Comparison of ENCODE assay signal across 19 cellular contexts in the genomic region with DNA sequence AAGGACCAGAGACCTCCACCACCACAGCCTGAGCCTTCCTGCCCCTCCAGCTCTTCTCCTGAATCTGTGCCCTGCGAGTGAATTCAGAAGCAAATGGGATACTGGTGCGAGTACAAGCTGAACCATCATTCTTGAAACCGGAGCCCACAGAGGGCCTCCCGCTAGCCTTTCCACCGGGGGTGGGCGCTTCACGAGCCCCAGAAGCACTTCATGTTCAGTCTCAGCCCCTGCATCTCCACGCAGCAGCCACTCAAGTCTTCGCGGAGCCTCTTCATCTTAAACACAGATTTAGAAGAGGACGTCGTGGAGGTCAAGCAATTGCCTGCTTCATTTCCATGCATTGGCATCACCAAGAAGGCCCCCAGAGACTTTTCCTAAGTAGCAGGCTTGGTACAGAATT. TPM values are rescaled to one million over a fixed set of nuclear protein-coding genes. Genes with fewer than 3 reads are reported as not detected.
"Had no signal": no experiment of that assay in that cellular context is flagged by ENCODE, and none has a peak within 500 bp of the region (broad histone marks: within the 10 kb centered on the region; RNA-seq: fewer than 3 reads in every experiment).

No MANE protein-coding gene starts in this region.

- DNase-seq: activated CD8-positive, alpha-beta memory T cell treated with anti-CD3 and anti-CD28 coated beads, Interleukin-2, amount 50 U/mL, for 48 hours; activated naive CD4-positive, alpha-beta T cell treated with anti-CD3 and anti-CD28 coated beads for 36 hours; activated T-cell treated with anti-CD3 and anti-CD28 coated beads, Interleukin-2, amount 50 U/mL, for 4 hours; anterior cingulate cortex; effector memory CD8-positive, alpha-beta T cell; hippocampal formation; psoas muscle; right cardiac atrium; small intestine; stimulated activated CD4-positive, alpha-beta T cell treated with anti-CD3 and anti-CD28 coated beads, Interleukin-2, amount 100 ng/mL, for 48 hours; stimulated activated CD8-positive, alpha-beta memory T cell treated with anti-CD3 and anti-CD28 coated beads, Interleukin-4, amount 100 ng/mL, for 48 hours; stimulated activated naive B cell treated with anti-CD40 and anti-IgM and Interleukin-4, amounts not matched to agents 10 μg/mL and 1 μg/mL and 100 μg/mL, for 72 hours; T-helper 1 cell had no signal

- FAIRE-seq: frontal cortex, small intestine, TTC549 had no signal

- H3K27me3 ChIP-seq: ovary had no signal

- H3K36me3 ChIP-seq: esophagus muscularis mucosa, ovary had no signal

- ATAC-seq: activated T-cell treated with anti-CD3 and anti-CD28 coated beads, Interleukin-2, amount 50 U/mL, for 4 hours; effector memory CD8-positive, alpha-beta T cell; psoas muscle; right cardiac atrium; stimulated activated naive B cell treated with anti-CD40 and anti-IgM and Interleukin-4, amounts not matched to agents 10 μg/mL and 1 μg/mL and 100 μg/mL, for 72 hours had no signal

- H3K9me3 ChIP-seq: ovary, psoas muscle had no signal

- H3K4me1 ChIP-seq: esophagus muscularis mucosa, psoas muscle had no signal

- H3K4me3 ChIP-seq: dorsolateral prefrontal cortex, esophagus muscularis mucosa, ovary, psoas muscle had no signal

- H3K27ac ChIP-seq: dorsolateral prefrontal cortex, esophagus muscularis mucosa, ovary, psoas muscle had no signal

RNA-seq across cellular contexts. Expression of a gene that starts 26.0 kb away (rescaled TPM):
- total RNA-seq: activated naive CD4-positive, alpha-beta T cell treated with anti-CD3 and anti-CD28 coated beads for 36 hours; natural killer cell treated with Interleukin-12 subunit alpha and Interleukin-12 subunit beta and Interleukin-15 and Interleukin-18, amount 100 ng/mL, for 72 hours had no signal
